Comparison of ENCODE assay signal across 27 cellular contexts in genomic region chr15:77139312-77139711, GRCh38.
"Had no signal": no experiment of that assay in that cellular context is flagged by ENCODE, and none has a peak within 500 bp of the region (broad histone marks: within the 10 kb centered on the region; RNA-seq: fewer than 3 reads in every experiment).

No MANE protein-coding gene starts in this region.

- H3K4me3 Mint-ChIP-seq: naive thymus-derived CD4-positive, alpha-beta T cell; natural killer cell; nephron; neural progenitor cell; stimulated activated effector memory CD8-positive, alpha-beta T cell treated with anti-CD3 and anti-CD28 coated beads, Interleukin-12 subunit alpha, Interleukin-12 subunit beta, amount 100 ng/mL, for 72 hours; stimulated activated naive B cell treated with anti-CD40 and anti-IgM and Interleukin-4, amounts not matched to agents 10 μg/mL and 1 μg/mL and 100 μg/mL, for 72 hours; stimulated activated naive CD8-positive, alpha-beta T cell treated with anti-CD3 and anti-CD28 coated beads, Interleukin-15, Interleukin-2, amounts not matched to agents 100 ng/mL and 50 ng/mL, for 24 hours; type B pancreatic cell had no signal

- H3K9me3 Mint-ChIP-seq: natural killer cell had no signal

- DNase-seq: naive thymus-derived CD4-positive, alpha-beta T cell; natural killer cell; occipital lobe; ovary; posterior cingulate gyrus; psoas muscle; right cardiac atrium; sigmoid colon; small intestine; stimulated activated CD4-positive, alpha-beta T cell treated with anti-CD3 and anti-CD28 coated beads, Interleukin-15, amount 100 ng/mL, for 24 hours; stimulated activated CD4-positive, alpha-beta T cell treated with anti-CD3 and anti-CD28 coated beads, Interleukin-2, amount 100 ng/mL, for 24 hours; stimulated activated CD4-positive, alpha-beta T cell treated with anti-CD3 and anti-CD28 coated beads, Interleukin-2, amount 100 ng/mL, for 48 hours; stimulated activated CD4-positive, alpha-beta T cell treated with anti-CD3 and anti-CD28 coated beads, Interleukin-4, amount 100 ng/mL, for 24 hours; stimulated activated naive B cell treated with anti-CD40 and anti-IgM and Interleukin-4, amounts not matched to agents 10 μg/mL and 1 μg/mL and 100 μg/mL, for 72 hours; stimulated activated naive CD4-positive, alpha-beta T cell treated with Interleukin-2 at 50 U/mL for 16 hours; stomach; thyroid gland; upper lobe of right lung; uterus had no signal

- H3K27me3 Mint-ChIP-seq: naive thymus-derived CD4-positive, alpha-beta T cell; progenitor cell of endocrine pancreas; stimulated activated naive B cell treated with anti-CD40 and anti-IgM and Interleukin-4, amounts not matched to agents 10 μg/mL and 1 μg/mL and 100 μg/mL, for 72 hours; stimulated activated naive CD8-positive, alpha-beta T cell treated with anti-CD3 and anti-CD28 coated beads, Interleukin-15, Interleukin-2, amounts not matched to agents 100 ng/mL and 50 ng/mL, for 24 hours; type B pancreatic cell had no signal

- H3K4me3 ChIP-seq: neural progenitor cell, ovary, psoas muscle, sigmoid colon, stomach, thoracic aorta, thyroid gland, tibial nerve, upper lobe of right lung, uterus had no signal

- H3K36me3 Mint-ChIP-seq: natural killer cell; stimulated activated effector memory CD8-positive, alpha-beta T cell treated with anti-CD3 and anti-CD28 coated beads, Interleukin-12 subunit alpha, Interleukin-12 subunit beta, amount 100 ng/mL, for 72 hours had no signal

- H3K4me1 Mint-ChIP-seq: neural progenitor cell had no signal

- ATAC-seq: naive thymus-derived CD4-positive, alpha-beta T cell; natural killer cell; psoas muscle; right cardiac atrium; stimulated activated effector memory CD8-positive, alpha-beta T cell treated with anti-CD3 and anti-CD28 coated beads, Interleukin-12 subunit alpha, Interleukin-12 subunit beta, amount 100 ng/mL, for 72 hours; stimulated activated naive B cell treated with anti-CD40 and anti-IgM and Interleukin-4, amounts not matched to agents 10 μg/mL and 1 μg/mL and 100 μg/mL, for 72 hours; upper lobe of right lung had no signal

- H3K27ac Mint-ChIP-seq: naive thymus-derived CD4-positive, alpha-beta T cell; natural killer cell; nephron; neural progenitor cell; progenitor cell of endocrine pancreas; stimulated activated effector memory CD8-positive, alpha-beta T cell treated with anti-CD3 and anti-CD28 coated beads, Interleukin-12 subunit alpha, Interleukin-12 subunit beta, amount 100 ng/mL, for 72 hours; stimulated activated naive B cell treated with anti-CD40 and anti-IgM and Interleukin-4, amounts not matched to agents 10 μg/mL and 1 μg/mL and 100 μg/mL, for 72 hours; stimulated activated naive CD8-positive, alpha-beta T cell treated with anti-CD3 and anti-CD28 coated beads, Interleukin-15, Interleukin-2, amounts not matched to agents 100 ng/mL and 50 ng/mL, for 24 hours; type B pancreatic cell had no signal
